Comparison of ENCODE assay signal across 2 cellular contexts in the genomic region with DNA sequence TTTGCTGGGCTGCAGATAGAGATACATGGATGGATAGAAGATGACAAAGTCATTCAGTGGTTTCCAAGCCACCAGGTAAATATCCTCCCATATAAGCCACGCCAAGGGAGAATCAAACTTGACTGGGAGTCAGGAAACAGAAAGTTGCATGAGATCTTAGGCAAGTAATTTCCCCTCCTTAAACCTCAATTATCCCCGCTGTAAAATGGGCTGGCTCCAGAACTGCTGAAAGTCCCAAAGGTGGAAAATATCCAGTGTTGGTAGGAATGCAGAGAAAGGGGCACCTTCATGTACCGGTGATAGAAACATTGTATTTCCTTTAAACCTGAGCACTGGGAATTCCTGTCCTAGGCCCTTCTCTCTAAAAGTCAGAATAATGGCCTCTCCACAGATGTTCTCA.
A peak's percentile ranks its signal among the peaks of the same experiment; 100 is the strongest.
TF ChIP-seq lines count a peak whose summit lies in the region.

No MANE protein-coding gene starts in this region.

TF ChIP-seq in K562, 482 proteins besides CTCF, POLR2A, EP300 and RAD21:
- TF ChIP-seq BCOR (IDR thresholded peaks at IDR 0.05) (peak; percentile 89), KDM1A (IDR thresholded peaks at IDR 0.05) (peak; percentile 41 to 55; a peak in 1 of 4 replicates), RBM25 (IDR thresholded peaks at IDR 0.05; ENCODE audit: low read depth, low read length, severe bottlenecking) (peak; percentile 80)
TF ChIP-seq in K562: peak in this region for 3; not testable (repeated sequence) for 479.

TF ChIP-seq in HepG2, 621 proteins besides CTCF, POLR2A, EP300 and RAD21:
- TF ChIP-seq ZNF629 (CRISPR knock-in tag; conservative IDR thresholded peaks at IDR 0.05): peak; percentile 72
